8 cellular contexts compared by ENCODE assay signal in the genomic region with DNA sequence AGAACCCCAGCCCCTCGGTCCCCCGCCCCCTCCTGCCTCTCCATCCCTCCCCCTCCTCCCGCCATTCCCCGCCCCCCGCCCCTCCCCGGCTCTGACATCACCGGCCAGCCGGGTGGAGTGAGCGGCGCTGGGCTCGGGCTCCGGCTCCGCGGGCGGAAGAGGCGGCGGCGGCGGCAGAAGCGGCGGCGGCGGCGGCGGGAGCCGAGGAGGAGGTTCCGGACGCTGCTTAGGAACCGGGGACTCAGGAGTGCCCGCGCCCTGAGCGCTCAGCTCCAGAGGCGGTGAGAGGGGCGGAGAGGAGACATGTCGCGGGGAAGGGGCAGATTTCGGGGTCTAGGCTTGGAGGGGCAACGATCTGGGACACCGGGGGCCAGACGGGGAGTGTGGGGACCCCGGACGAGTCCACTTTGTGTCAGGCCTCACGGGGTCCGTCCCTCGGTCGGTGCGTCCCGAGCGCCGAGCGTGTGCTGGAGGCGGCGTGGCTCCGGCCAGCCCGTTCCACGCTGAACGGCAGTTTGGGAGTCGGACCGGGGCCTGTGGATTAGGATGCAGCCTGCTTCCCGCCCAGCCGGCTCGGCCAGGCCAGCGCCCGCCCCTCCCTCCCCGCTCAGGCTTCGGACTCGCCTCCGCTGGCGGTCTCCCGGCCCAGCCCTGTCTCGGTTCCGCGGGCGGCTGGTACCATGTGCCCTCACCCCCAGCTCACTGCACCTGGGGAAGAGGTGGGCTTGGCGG. TPM values are rescaled to one million over a fixed set of nuclear protein-coding genes. Genes with fewer than 3 reads are reported as not detected.
A peak's percentile ranks its signal among the peaks of the same experiment; 100 is the strongest.
DNase-seq lines count a peak whose midpoint lies in the region; ATAC-seq and TF ChIP-seq lines count a peak whose summit lies in the region.

A gene with protein sequence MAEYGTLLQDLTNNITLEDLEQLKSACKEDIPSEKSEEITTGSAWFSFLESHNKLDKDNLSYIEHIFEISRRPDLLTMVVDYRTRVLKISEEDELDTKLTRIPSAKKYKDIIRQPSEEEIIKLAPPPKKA (plus strand): TSS at position 143 of the 732 bp plus-strand sequence. CDS start 6,161 bp downstream, outside the sequence.

- DNase-seq in AG10803 (ENCODE audit: low read depth): peak; percentile 62
- peak; percentile 69 for DNase-seq in SK-MEL-5 (ENCODE audit: low read depth, low spot score)
- DNase-seq in activated naive CD4-positive, alpha-beta T cell treated with Interleukin-2 at 50 U/mL for 16 hours: peak; percentile 71
- DNase-seq in nucleus accumbens (lab: John Stamatoyannopoulos, UW): peak in 52 of 56 donors; percentile 15 to 90 (median 71)

- peak; percentile 71 to 74 for TF ChIP-seq POLR2A in gastroesophageal sphincter (IDR thresholded peaks at IDR 0.05)

- H3K4me1 ChIP-seq in gastroesophageal sphincter: peaks cover 16 to 58% (median 43%) of the 10 kb centered on the region in 3 donors

- H3K4me3 ChIP-seq in AG10803 (ENCODE audit: low read length): peak within 1 kb of the TSS; percentile 93
- peak within 1 kb of the TSS; percentile 74 to 94 for H3K4me3 ChIP-seq in gastroesophageal sphincter

- in situ Hi-C loops in SK-MEL-5 (cut with HindIII; ENCODE audit: low pct_unique_long_range_greater_than_20kb, low sequenced_read_pairs): no loop called here

- peaks cover 0 to 10% of the 10 kb centered on the region in 2 donors for H3K36me3 ChIP-seq in gastroesophageal sphincter

- TF ChIP-seq CTCF in AG10803 (conservative IDR thresholded peaks at IDR 0.05; ENCODE audit: low read length): no peak
- no peak for TF ChIP-seq CTCF in gastroesophageal sphincter (IDR thresholded peaks at IDR 0.05)
- no peak for TF ChIP-seq CTCF in subcutaneous adipose tissue (IDR thresholded peaks at IDR 0.05; ENCODE audit: low read depth)

- H3K27me3 ChIP-seq in gastroesophageal sphincter: no peaks in the 10 kb centered on the region

- H3K9me3 ChIP-seq in gastroesophageal sphincter: no peaks in the 10 kb centered on the region

- WGBS in gastroesophageal sphincter (ENCODE audit: low coverage in 1 of 2), 2 donors: 0% methylated on average over 1 of the region's 75 CpGs; no CpG with 5 or more reads in 1 of the 2 donors

- H3K27ac ChIP-seq in gastroesophageal sphincter: peak within 1 kb of the TSS; percentile 84 to 98 (median 96)

- ATAC-seq in GM18868 (IDR thresholded peaks at IDR 0.05; ENCODE audit: unreplicated experiment) (peak; percentile 39), HG03571 (IDR thresholded peaks at IDR 0.05; ENCODE audit: unreplicated experiment) (peak; percentile 43), gastroesophageal sphincter (peak; percentile 87)

- no peak for TF ChIP-seq EP300 in gastroesophageal sphincter (IDR thresholded peaks at IDR 0.05)

RNA-seq across cellular contexts. Expression of the gene that starts here (rescaled TPM):
- 51.9 and 59.8 TPM in 2 replicates for total RNA-seq in SK-MEL-5 (2014; rRNA removed; shearing (Covaris generic))
- 102 and 128 TPM in 2 replicates for polyA plus RNA-seq in SK-MEL-5 (2015; cell fraction: cytosol; rRNA removed)
- 19.7 and 40.9 TPM in 2 replicates for polyA plus RNA-seq in SK-MEL-5 (2015; cell fraction: nucleus; rRNA removed)
- total RNA-seq in gastroesophageal sphincter: 100 to 1,000 TPM in 3 of 4 donors, 10 to 100 TPM in 1; 94.6 to 325 (median 164) TPM
- 100 to 1,000 TPM in 3 of 4 donors, 10 to 100 TPM in 1; 89.7 to 144 (median 124) TPM for total RNA-seq in subcutaneous adipose tissue

Comparison
In these comparisons a context has a peak if more than half of its experiments do, and no peak if none do; other contexts are left out.
1. Peak in every context shown above with its lines: DNase-seq, ATAC-seq, H3K4me3 ChIP-seq and H3K27ac ChIP-seq.